ENCODE assay signal across 27 cellular contexts in genomic region chr9:124344291-124345050, GRCh38.
DNase-seq lines count a peak whose midpoint lies in the region; ATAC-seq and TF ChIP-seq lines count a peak whose summit lies in the region.
"Had no signal": no experiment of that assay in that cellular context is flagged by ENCODE, and none has a peak within 500 bp of the region (broad histone marks: within the 10 kb centered on the region; RNA-seq: fewer than 3 reads in every experiment).

No MANE protein-coding gene starts in this region.

- no peaks in the 10 kb centered on the region for H3K27me3 Mint-ChIP-seq in dendritic cell treated with granulocyte-macrophage colony-stimulating factor and Interleukin-4, amounts not matched to agents 40 ng/mL and 50 ng/mL, for 4 days
- H3K27me3 Mint-ChIP-seq in stimulated activated naive B cell treated with anti-CD40 and anti-IgM and Interleukin-4, amounts not matched to agents 10 μg/mL and 1 μg/mL and 100 μg/mL, for 72 hours, result no peaks in the 10 kb centered on the region
- H3K27me3 Mint-ChIP-seq: naive thymus-derived CD8-positive, alpha-beta T cell had no signal

- no peak for TF ChIP-seq POLR2A in gastrocnemius medialis (IDR thresholded peaks at IDR 0.05)

- no peaks in the 10 kb centered on the region for H3K36me3 ChIP-seq in mucosa of descending colon (ENCODE audit: low read depth)
- peaks cover 0 to 17% of the 10 kb centered on the region in 2 donors for H3K36me3 ChIP-seq in gastrocnemius medialis

- H3K4me3 ChIP-seq in mucosa of descending colon, result no peak overlapping the region
- H3K4me3 ChIP-seq in gastrocnemius medialis, result no peak overlapping the region
- H3K4me3 ChIP-seq: pancreas had no signal

- H3K36me3 Mint-ChIP-seq in dendritic cell treated with granulocyte-macrophage colony-stimulating factor and Interleukin-4, amounts not matched to agents 40 ng/mL and 50 ng/mL, for 4 days (ENCODE audit: low read depth), result peaks cover 100% of the 10 kb centered on the region
- H3K36me3 Mint-ChIP-seq in stimulated activated naive B cell treated with anti-CD40 and anti-IgM and Interleukin-4, amounts not matched to agents 10 μg/mL and 1 μg/mL and 100 μg/mL, for 72 hours, result peaks cover 37 to 53% of the 10 kb centered on the region in 2 donors
- H3K36me3 Mint-ChIP-seq: activated naive CD4-positive, alpha-beta T cell treated with anti-CD3 and anti-CD28 coated beads, Interleukin-2, amount 50 U/mL, for 72 hours had no signal

- no peak overlapping the region for H3K4me3 Mint-ChIP-seq in dendritic cell treated with granulocyte-macrophage colony-stimulating factor and Interleukin-4, amounts not matched to agents 40 ng/mL and 50 ng/mL, for 4 days
- no peak overlapping the region for H3K4me3 Mint-ChIP-seq in stimulated activated naive B cell treated with anti-CD40 and anti-IgM and Interleukin-4, amounts not matched to agents 10 μg/mL and 1 μg/mL and 100 μg/mL, for 72 hours
- H3K4me3 Mint-ChIP-seq: CD8-positive, alpha-beta memory T cell; H9; naive thymus-derived CD8-positive, alpha-beta T cell; WTC11 had no signal

- H3K4me1 Mint-ChIP-seq in dendritic cell treated with granulocyte-macrophage colony-stimulating factor and Interleukin-4, amounts not matched to agents 40 ng/mL and 50 ng/mL, for 4 days (ENCODE audit: low read depth), result peaks cover 8% of the 10 kb centered on the region
- H3K4me1 Mint-ChIP-seq in stimulated activated naive B cell treated with anti-CD40 and anti-IgM and Interleukin-4, amounts not matched to agents 10 μg/mL and 1 μg/mL and 100 μg/mL, for 72 hours, result peaks cover 0 to 5% of the 10 kb centered on the region in 2 donors
- H3K4me1 Mint-ChIP-seq: CD8-positive, alpha-beta memory T cell; naive thymus-derived CD8-positive, alpha-beta T cell had no signal

- H3K27me3 ChIP-seq in gastrocnemius medialis, result no peaks in the 10 kb centered on the region
- H3K27me3 ChIP-seq: pancreas had no signal

- no peak for ATAC-seq in Right ventricle myocardium inferior
- no peak for ATAC-seq in mucosa of descending colon
- ATAC-seq in stimulated activated naive B cell treated with anti-CD40 and anti-IgM and Interleukin-4, amounts not matched to agents 10 μg/mL and 1 μg/mL and 100 μg/mL, for 72 hours (replicated peaks), result no peak
- no peak for ATAC-seq in gastrocnemius medialis
- ATAC-seq: activated naive CD4-positive, alpha-beta T cell treated with anti-CD3 and anti-CD28 coated beads, Interleukin-2, amount 50 U/mL, for 72 hours; naive thymus-derived CD8-positive, alpha-beta T cell had no signal

- in situ Hi-C loops in gastrocnemius medialis (cut with MboI; ENCODE audit: low sequenced_read_pairs in 4 of 4), result no loop called here

- H3K27ac ChIP-seq in gastrocnemius medialis, result peak overlapping the region in 1 of 4 donors; percentile 75
- H3K27ac ChIP-seq: HL-60, pancreas had no signal

- H3K27ac Mint-ChIP-seq in dendritic cell treated with granulocyte-macrophage colony-stimulating factor and Interleukin-4, amounts not matched to agents 40 ng/mL and 50 ng/mL, for 4 days, result peak overlapping the region; percentile 7
- H3K27ac Mint-ChIP-seq in stimulated activated naive B cell treated with anti-CD40 and anti-IgM and Interleukin-4, amounts not matched to agents 10 μg/mL and 1 μg/mL and 100 μg/mL, for 72 hours, result peak overlapping the region; percentile 31
- H3K27ac Mint-ChIP-seq: activated naive CD4-positive, alpha-beta T cell treated with anti-CD3 and anti-CD28 coated beads, Interleukin-2, amount 50 U/mL, for 72 hours had no signal

- intact Hi-C loops in Right ventricle myocardium inferior (cut with DNase I), result no loop called here
- intact Hi-C loops in cardiac septum (cut with DNase I), result no loop called here
- intact Hi-C loops in dendritic cell treated with granulocyte-macrophage colony-stimulating factor and Interleukin-4, amounts not matched to agents 40 ng/mL and 50 ng/mL, for 4 days (cut with micrococcal nuclease), result no loop called here
- intact Hi-C loops in mucosa of descending colon (cut with DNase I, micrococcal nuclease), result no loop called here
- intact Hi-C loops in gastrocnemius medialis (cut with DNase I; ENCODE audit: low total_unique reads), result no loop called here

- H3K9me3 ChIP-seq in mucosa of descending colon (no peaks in the 10 kb centered on the region), gastrocnemius medialis (no peaks in the 10 kb centered on the region)
- H3K9me3 ChIP-seq: pancreas had no signal

- no peaks in the 10 kb centered on the region for H3K9me3 Mint-ChIP-seq in dendritic cell treated with granulocyte-macrophage colony-stimulating factor and Interleukin-4, amounts not matched to agents 40 ng/mL and 50 ng/mL, for 4 days
- no peaks in the 10 kb centered on the region for H3K9me3 Mint-ChIP-seq in stimulated activated naive B cell treated with anti-CD40 and anti-IgM and Interleukin-4, amounts not matched to agents 10 μg/mL and 1 μg/mL and 100 μg/mL, for 72 hours
- H3K9me3 Mint-ChIP-seq: activated naive CD4-positive, alpha-beta T cell treated with anti-CD3 and anti-CD28 coated beads, Interleukin-2, amount 50 U/mL, for 72 hours; CD8-positive, alpha-beta memory T cell; H9; naive thymus-derived CD8-positive, alpha-beta T cell; WTC11 had no signal

- peak; percentile 63 for DNase-seq in Right ventricle myocardium inferior (ENCODE audit: missing footprints)
- DNase-seq in cardiac septum (ENCODE audit: low spot score), result no peak
- DNase-seq in mucosa of descending colon, result peak in 2 of 3 donors; percentile 20 to 45
- no peak for DNase-seq in stimulated activated naive B cell treated with anti-CD40 and anti-IgM and Interleukin-4, amounts not matched to agents 10 μg/mL and 1 μg/mL and 100 μg/mL, for 72 hours
- DNase-seq in NCI-H2171 (lab: John Stamatoyannopoulos, UW), result no peak
- DNase-seq in gastrocnemius medialis, result no peak
- DNase-seq in NCI-H146 treated with DMSO at 0.1 percent for 48 hours (lab: John Stamatoyannopoulos, UW; ENCODE audit: unreplicated experiment), result no peak
- DNase-seq: 8988T; activated CD4-positive, alpha-beta T cell treated with anti-CD3 and anti-CD28 coated beads, Interleukin-2, amount 50 U/mL, for 4 hours; activated CD8-positive, alpha-beta memory T cell treated with anti-CD3 and anti-CD28 coated beads, Interleukin-2, amount 50 U/mL, for 4 hours; anterior cingulate cortex; caudate nucleus; dermis blood vessel endothelial cell; H9; mesendoderm; naive thymus-derived CD8-positive, alpha-beta T cell; NCI-H1092; NCI-H1930; NCI-H345; NCI-H774; T1000 had no signal

- TF ChIP-seq CTCF in mucosa of descending colon (IDR thresholded peaks at IDR 0.05) (no peak), gastrocnemius medialis (IDR thresholded peaks at IDR 0.05 in 4 of 5, conservative IDR thresholded peaks at IDR 0.05 in 1 of 5) (no peak)

- H3K4me1 ChIP-seq in mucosa of descending colon (ENCODE audit: low read depth), result no peaks in the 10 kb centered on the region
- peaks cover 14 to 16% of the 10 kb centered on the region in 2 donors for H3K4me1 ChIP-seq in gastrocnemius medialis
- H3K4me1 ChIP-seq: pancreas had no signal

Comparison
In these comparisons a context has a peak if more than half of its experiments do, and no peak if none do; other contexts are left out.
1. DNase-seq: peak in Right ventricle myocardium inferior (single experiment) and mucosa of descending colon (2 of 3); none in cardiac septum (single experiment), stimulated activated naive B cell treated with anti-CD40 and anti-IgM and Interleukin-4, amounts not matched to agents 10 μg/mL and 1 μg/mL and 100 μg/mL, for 72 hours (single experiment), NCI-H2171 (single experiment), gastrocnemius medialis (0 of 2) and NCI-H146 treated with DMSO at 0.1 percent for 48 hours (single experiment).